In genomic region chr17:76735586-76736348, GRCh38 we compare ENCODE assay signal across 8 cellular contexts. TPM values are rescaled to one million over a fixed set of nuclear protein-coding genes. Genes with fewer than 3 reads are reported as not detected.
DNase-seq lines count a peak whose midpoint lies in the region; ATAC-seq, FAIRE-seq and TF ChIP-seq lines count a peak whose summit lies in the region.

No MANE protein-coding gene starts in this region.

- peaks cover 27 to 28% of the 10 kb centered on the region in 2 donors for H3K4me1 ChIP-seq in kidney (ENCODE audit: control insufficient read depth in 1 of 2, insufficient read depth in 1 of 2, low read depth in 1 of 2, low read length in 2 of 2)
- H3K4me1 ChIP-seq in thoracic aorta (ENCODE audit: control insufficient read depth in 1 of 2, low read depth in 2 of 2) = peaks cover 46 to 75% of the 10 kb centered on the region in 2 donors

- DNase-seq in activated CD8-positive, alpha-beta memory T cell treated with anti-CD3 and anti-CD28 coated beads, Interleukin-2, amount 10 ng/mL, durations not matched to agents 7 days and 5 days = no peak
- DNase-seq in activated CD8-positive, alpha-beta memory T cell treated with anti-CD3 and anti-CD28 coated beads, Interleukin-2, amount 50 U/mL, for 48 hours = no peak
- DNase-seq in activated naive CD4-positive, alpha-beta T cell treated with anti-CD3 and anti-CD28 coated beads, Interleukin-2, amount 50 U/mL, for 72 hours (ENCODE audit: low spot score in 2 of 2) = peak in 1 of 2 donors; percentile 36
- DNase-seq in kidney (no peak), thoracic aorta (ENCODE audit: low spot score) (no peak), NCI-H1436 treated with DMSO at 0.1 percent for 48 hours (lab: John Stamatoyannopoulos, UW) (no peak)
- no peak for DNase-seq in stimulated activated CD4-positive, alpha-beta T cell treated with anti-CD3 and anti-CD28 coated beads, Interleukin-1b, Interleukin-23, amount 100 ng/mL, for 48 hours

- peak overlapping the region; percentile 93 to 96 for H3K9ac ChIP-seq in kidney (ENCODE audit: low read length in 2 of 2)

- intact Hi-C loops in kidney (cut with DNase I) = no loop called here

- H3K36me3 ChIP-seq in kidney (ENCODE audit: control insufficient read depth in 1 of 2, insufficient read depth in 2 of 2, low read length in 2 of 2) (peaks cover 23 to 44% of the 10 kb centered on the region in 2 donors), thoracic aorta (peaks cover 20% of the 10 kb centered on the region)

- H3K36me3 Mint-ChIP-seq in activated CD8-positive, alpha-beta memory T cell treated with anti-CD3 and anti-CD28 coated beads, Interleukin-2, amount 10 ng/mL, durations not matched to agents 7 days and 5 days = peaks cover 53% of the 10 kb centered on the region
- peaks cover 42 to 48% of the 10 kb centered on the region in 2 donors for H3K36me3 Mint-ChIP-seq in activated naive CD4-positive, alpha-beta T cell treated with anti-CD3 and anti-CD28 coated beads, Interleukin-2, amount 50 U/mL, for 72 hours

- CTCF ChIA-PET in activated CD8-positive, alpha-beta memory T cell treated with anti-CD3 and anti-CD28 coated beads, Interleukin-2, amount 10 ng/mL, durations not matched to agents 7 days and 5 days (lab: Charles Lee) = interaction anchor here (1.7 to 5.7 kb wide), 4 partner anchors 8 to 177 kb away, joined by 3 to 47 read pairs (median 16); partner anchors contain the start of genes JMJD6 and METTL23

- ATAC-seq in activated CD8-positive, alpha-beta memory T cell treated with anti-CD3 and anti-CD28 coated beads, Interleukin-2, amount 10 ng/mL, durations not matched to agents 7 days and 5 days = no peak
- ATAC-seq in activated naive CD4-positive, alpha-beta T cell treated with anti-CD3 and anti-CD28 coated beads, Interleukin-2, amount 50 U/mL, for 72 hours = no peak
- ATAC-seq in thoracic aorta (ENCODE audit: insufficient number of reproducible peaks, low FRiP score, low read depth) (no peak), GM19035 (IDR thresholded peaks at IDR 0.05; ENCODE audit: unreplicated experiment) (no peak)

- H3K27me3 Mint-ChIP-seq in activated CD8-positive, alpha-beta memory T cell treated with anti-CD3 and anti-CD28 coated beads, Interleukin-2, amount 10 ng/mL, durations not matched to agents 7 days and 5 days = no peaks in the 10 kb centered on the region

- no peaks in the 10 kb centered on the region for H3K27me3 ChIP-seq in thoracic aorta (replicated peaks; ENCODE audit: insufficient read depth)

- H3K4me3 ChIP-seq in kidney (ENCODE audit: low read length in 2 of 2) (peak overlapping the region; percentile 95 to 97), thoracic aorta (peak overlapping the region; percentile 89)

- peaks cover 48% of the 10 kb centered on the region for H3K4me1 Mint-ChIP-seq in activated CD8-positive, alpha-beta memory T cell treated with anti-CD3 and anti-CD28 coated beads, Interleukin-2, amount 10 ng/mL, durations not matched to agents 7 days and 5 days

- H3K4me3 Mint-ChIP-seq in activated CD8-positive, alpha-beta memory T cell treated with anti-CD3 and anti-CD28 coated beads, Interleukin-2, amount 10 ng/mL, durations not matched to agents 7 days and 5 days = peak overlapping the region; percentile 88

- H3K9me3 ChIP-seq in kidney (ENCODE audit: control insufficient read depth in 1 of 2, low read length in 2 of 2) (no peaks in the 10 kb centered on the region), thoracic aorta (no peaks in the 10 kb centered on the region)

- peak overlapping the region; percentile 90 for H3K27ac Mint-ChIP-seq in activated CD8-positive, alpha-beta memory T cell treated with anti-CD3 and anti-CD28 coated beads, Interleukin-2, amount 10 ng/mL, durations not matched to agents 7 days and 5 days
- H3K27ac Mint-ChIP-seq in activated naive CD4-positive, alpha-beta T cell treated with anti-CD3 and anti-CD28 coated beads, Interleukin-2, amount 50 U/mL, for 72 hours = peak overlapping the region; percentile 99 to 100

- TF ChIP-seq CTCF in kidney (IDR thresholded peaks at IDR 0.05; ENCODE audit: borderline replicate concordance, extremely low read depth, insufficient read depth) (no peak), thoracic aorta (IDR thresholded peaks at IDR 0.05) (no peak)

- FAIRE-seq in kidney (lab: Jason Lieb, UNC) = no peak

- peak overlapping the region; percentile 99 to 100 for H3K27ac ChIP-seq in kidney (ENCODE audit: low read depth in 2 of 2, low read length in 2 of 2)
- peak overlapping the region; percentile 98 to 99 for H3K27ac ChIP-seq in thoracic aorta

- H3K9me3 Mint-ChIP-seq in activated CD8-positive, alpha-beta memory T cell treated with anti-CD3 and anti-CD28 coated beads, Interleukin-2, amount 10 ng/mL, durations not matched to agents 7 days and 5 days (ENCODE audit: low read depth) = no peaks in the 10 kb centered on the region
- H3K9me3 Mint-ChIP-seq in activated naive CD4-positive, alpha-beta T cell treated with anti-CD3 and anti-CD28 coated beads, Interleukin-2, amount 50 U/mL, for 72 hours = peaks cover 0 to 3% of the 10 kb centered on the region in 2 donors

RNA-seq across cellular contexts. Expression of gene SRSF2, which starts 1.4 kb away (rescaled TPM):
- 100 to 1,000 TPM; 443 to 471 TPM for total RNA-seq in activated CD8-positive, alpha-beta memory T cell treated with anti-CD3 and anti-CD28 coated beads, Interleukin-2, amount 10 ng/mL, durations not matched to agents 7 days and 5 days
- 100 to 1,000 TPM; 242 to 351 TPM for total RNA-seq in activated naive CD4-positive, alpha-beta T cell treated with anti-CD3 and anti-CD28 coated beads, Interleukin-2, amount 50 U/mL, for 72 hours
- 155 TPM for total RNA-seq in kidney
- 129 TPM for polyA plus RNA-seq in kidney (ENCODE audit: insufficient read depth, low read depth, low replicate concordance)
- 100 to 1,000 TPM; 265 to 266 TPM for total RNA-seq in thoracic aorta

RNA-seq across cellular contexts. Expression of gene MFSD11, which starts 2.2 kb away (rescaled TPM):
- total RNA-seq in activated CD8-positive, alpha-beta memory T cell treated with anti-CD3 and anti-CD28 coated beads, Interleukin-2, amount 10 ng/mL, durations not matched to agents 7 days and 5 days = 10 to 100 TPM; 22.6 to 26.8 TPM
- 10 to 100 TPM; 23.2 to 24.1 TPM for total RNA-seq in activated naive CD4-positive, alpha-beta T cell treated with anti-CD3 and anti-CD28 coated beads, Interleukin-2, amount 50 U/mL, for 72 hours
- total RNA-seq in kidney (22.6 TPM), thoracic aorta (10 to 100 TPM; 49.7 to 52.3 TPM)
- 12.5 TPM for polyA plus RNA-seq in kidney (ENCODE audit: insufficient read depth, low read depth, low replicate concordance)

RNA-seq across cellular contexts. Expression of gene METTL23, which starts 9.1 kb away (rescaled TPM):
- total RNA-seq in activated CD8-positive, alpha-beta memory T cell treated with anti-CD3 and anti-CD28 coated beads, Interleukin-2, amount 10 ng/mL, durations not matched to agents 7 days and 5 days = 10 to 100 TPM; 40.3 to 42.1 TPM
- total RNA-seq in activated naive CD4-positive, alpha-beta T cell treated with anti-CD3 and anti-CD28 coated beads, Interleukin-2, amount 50 U/mL, for 72 hours = 10 to 100 TPM; 13.9 to 30.0 TPM
- 38.2 TPM for total RNA-seq in kidney
- polyA plus RNA-seq in kidney (ENCODE audit: insufficient read depth, low read depth, low replicate concordance) = 53.0 TPM
- total RNA-seq in thoracic aorta = 10 to 100 TPM; 12.1 to 42.5 TPM

RNA-seq across cellular contexts. Expression of gene JMJD6, which starts 9.4 kb away (rescaled TPM):
- 10 to 100 TPM; 60.6 to 72.8 TPM for total RNA-seq in activated CD8-positive, alpha-beta memory T cell treated with anti-CD3 and anti-CD28 coated beads, Interleukin-2, amount 10 ng/mL, durations not matched to agents 7 days and 5 days
- total RNA-seq in activated naive CD4-positive, alpha-beta T cell treated with anti-CD3 and anti-CD28 coated beads, Interleukin-2, amount 50 U/mL, for 72 hours = 10 to 100 TPM; 82.3 to 91.0 TPM
- total RNA-seq in kidney (23.6 TPM), thoracic aorta (10 to 100 TPM; 32.4 to 36.1 TPM)
- 34.3 TPM for polyA plus RNA-seq in kidney (ENCODE audit: insufficient read depth, low read depth, low replicate concordance)

RNA-seq across cellular contexts. Expression of gene MXRA7, which starts 25.0 kb away (rescaled TPM):
- 10 to 100 TPM; 29.8 to 32.0 TPM for total RNA-seq in activated CD8-positive, alpha-beta memory T cell treated with anti-CD3 and anti-CD28 coated beads, Interleukin-2, amount 10 ng/mL, durations not matched to agents 7 days and 5 days
- 1 to 10 TPM; 4.8 to 9.1 TPM for total RNA-seq in activated naive CD4-positive, alpha-beta T cell treated with anti-CD3 and anti-CD28 coated beads, Interleukin-2, amount 50 U/mL, for 72 hours
- total RNA-seq in kidney (130 TPM), thoracic aorta (100 to 1,000 TPM; 241 to 341 TPM)
- polyA plus RNA-seq in kidney (ENCODE audit: insufficient read depth, low read depth, low replicate concordance) = 72.4 TPM
